Comparison of ENCODE assay signal across 1 cellular context in the genomic region with DNA sequence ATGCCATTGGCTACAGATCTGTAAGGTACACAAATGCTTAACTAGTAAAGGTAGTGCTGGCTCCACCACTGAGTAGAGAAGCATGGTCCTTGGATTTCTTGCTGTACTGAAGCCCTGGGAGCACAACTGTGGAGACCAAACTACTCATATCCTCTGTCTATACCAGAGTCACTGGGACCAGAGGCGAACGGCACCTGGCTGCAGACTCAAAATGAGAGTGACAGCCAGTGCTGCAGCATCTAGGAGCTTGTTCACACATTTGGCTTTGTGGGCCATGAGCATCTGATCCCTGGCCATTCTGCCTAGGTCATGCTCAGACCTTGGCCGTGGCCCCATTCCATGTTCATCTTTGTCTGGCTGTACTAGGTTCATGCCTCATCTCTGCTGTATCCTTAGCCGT.
TF ChIP-seq lines count a peak whose summit lies in the region.

No MANE protein-coding gene starts in this region.

TF ChIP-seq in H1, 55 proteins besides CTCF, POLR2A, EP300 and RAD21 (continued from another document):
- no peak for TF ChIP-seq CEBPB (IDR thresholded peaks at IDR 0.05; ENCODE audit: low read depth, low read length)
